ENCODE assay signal across 21 cellular contexts in genomic region chr21:16408280-16408669, GRCh38.
"Had no signal": no experiment of that assay in that cellular context is flagged by ENCODE, and none has a peak within 500 bp of the region (broad histone marks: within the 10 kb centered on the region; RNA-seq: fewer than 3 reads in every experiment).

No MANE protein-coding gene starts in this region.

- H3K27me3 ChIP-seq: brain microvascular endothelial cell had no signal

- H3K27ac Mint-ChIP-seq: activated CD4-positive, alpha-beta T cell treated with anti-CD3 and anti-CD28 coated beads, Interleukin-2, amount 10 ng/mL, durations not matched to agents 24 days and 14 days; activated CD8-positive, alpha-beta T cell treated with anti-CD3 and anti-CD28 coated beads, Interleukin-2, amount 10 ng/mL, durations not matched to agents 7 days and 5 days; activated naive CD8-positive, alpha-beta T cell; dendritic cell treated with granulocyte-macrophage colony-stimulating factor and Interleukin-4, amounts not matched to agents 40 ng/mL and 50 ng/mL, for 4 days; stimulated activated naive B cell treated with anti-CD40 and anti-IgM and Interleukin-4, amounts not matched to agents 10 μg/mL and 1 μg/mL and 100 μg/mL, for 72 hours; type B pancreatic cell had no signal

- H3K36me3 ChIP-seq: brain microvascular endothelial cell had no signal

- H3K27me3 Mint-ChIP-seq: activated CD4-positive, alpha-beta T cell treated with anti-CD3 and anti-CD28 coated beads, Interleukin-2, amount 10 ng/mL, durations not matched to agents 24 days and 14 days; activated naive CD8-positive, alpha-beta T cell; dendritic cell treated with granulocyte-macrophage colony-stimulating factor and Interleukin-4, amounts not matched to agents 40 ng/mL and 50 ng/mL, for 4 days; naive B cell; stimulated activated naive B cell treated with anti-CD40 and anti-IgM and Interleukin-4, amounts not matched to agents 10 μg/mL and 1 μg/mL and 100 μg/mL, for 72 hours; type B pancreatic cell had no signal

- H3K9me3 Mint-ChIP-seq: activated CD4-positive, alpha-beta T cell treated with anti-CD3 and anti-CD28 coated beads, Interleukin-2, amount 10 ng/mL, durations not matched to agents 24 days and 14 days had no signal

- H3K4me3 ChIP-seq: lung had no signal

- DNase-seq: activated CD4-positive, alpha-beta T cell treated with anti-CD3 and anti-CD28 coated beads, Interleukin-2, amount 10 ng/mL, durations not matched to agents 24 days and 14 days; activated CD8-positive, alpha-beta memory T cell treated with anti-CD3 and anti-CD28 coated beads, Interleukin-2, amount 50 U/mL, for 4 hours; activated CD8-positive, alpha-beta T cell treated with anti-CD3 and anti-CD28 coated beads, Interleukin-2, amount 10 ng/mL, durations not matched to agents 7 days and 5 days; activated gamma-delta T cell treated with Interleukin-2 at 50 U/mL for 16 hours; amniotic stem cell; brain microvascular endothelial cell; effector memory CD4-positive, alpha-beta T cell; foreskin melanocyte; head of caudate nucleus; left cardiac atrium; naive B cell; stimulated activated CD4-positive, alpha-beta T cell treated with anti-CD3 and anti-CD28 coated beads, Interleukin-15, amount 100 ng/mL, for 24 hours; stimulated activated CD4-positive, alpha-beta T cell treated with anti-CD3 and anti-CD28 coated beads, Interleukin-4, amount 100 ng/mL, for 1 hour; stimulated activated naive B cell treated with anti-CD40 and anti-IgM and Interleukin-4, amounts not matched to agents 10 μg/mL and 1 μg/mL and 100 μg/mL, for 72 hours; substantia nigra; T-helper 9 cell had no signal

- H3K4me1 Mint-ChIP-seq: activated CD4-positive, alpha-beta T cell treated with anti-CD3 and anti-CD28 coated beads, Interleukin-2, amount 10 ng/mL, durations not matched to agents 24 days and 14 days; naive B cell; stimulated activated naive B cell treated with anti-CD40 and anti-IgM and Interleukin-4, amounts not matched to agents 10 μg/mL and 1 μg/mL and 100 μg/mL, for 72 hours had no signal

- H3K36me3 Mint-ChIP-seq: activated naive CD8-positive, alpha-beta T cell; naive B cell; stimulated activated naive B cell treated with anti-CD40 and anti-IgM and Interleukin-4, amounts not matched to agents 10 μg/mL and 1 μg/mL and 100 μg/mL, for 72 hours had no signal

- H3K27ac ChIP-seq: brain microvascular endothelial cell, epithelial cell of prostate had no signal

- H3K4me3 Mint-ChIP-seq: activated CD4-positive, alpha-beta T cell treated with anti-CD3 and anti-CD28 coated beads, Interleukin-2, amount 10 ng/mL, durations not matched to agents 24 days and 14 days; activated CD8-positive, alpha-beta T cell treated with anti-CD3 and anti-CD28 coated beads, Interleukin-2, amount 10 ng/mL, durations not matched to agents 7 days and 5 days; activated naive CD8-positive, alpha-beta T cell; dendritic cell treated with granulocyte-macrophage colony-stimulating factor and Interleukin-4, amounts not matched to agents 40 ng/mL and 50 ng/mL, for 4 days; naive B cell; stimulated activated naive B cell treated with anti-CD40 and anti-IgM and Interleukin-4, amounts not matched to agents 10 μg/mL and 1 μg/mL and 100 μg/mL, for 72 hours; type B pancreatic cell had no signal

- ATAC-seq: activated CD8-positive, alpha-beta T cell treated with anti-CD3 and anti-CD28 coated beads, Interleukin-2, amount 10 ng/mL, durations not matched to agents 7 days and 5 days; stimulated activated naive B cell treated with anti-CD40 and anti-IgM and Interleukin-4, amounts not matched to agents 10 μg/mL and 1 μg/mL and 100 μg/mL, for 72 hours had no signal
